7 cellular contexts compared by ENCODE assay signal in the genomic region with DNA sequence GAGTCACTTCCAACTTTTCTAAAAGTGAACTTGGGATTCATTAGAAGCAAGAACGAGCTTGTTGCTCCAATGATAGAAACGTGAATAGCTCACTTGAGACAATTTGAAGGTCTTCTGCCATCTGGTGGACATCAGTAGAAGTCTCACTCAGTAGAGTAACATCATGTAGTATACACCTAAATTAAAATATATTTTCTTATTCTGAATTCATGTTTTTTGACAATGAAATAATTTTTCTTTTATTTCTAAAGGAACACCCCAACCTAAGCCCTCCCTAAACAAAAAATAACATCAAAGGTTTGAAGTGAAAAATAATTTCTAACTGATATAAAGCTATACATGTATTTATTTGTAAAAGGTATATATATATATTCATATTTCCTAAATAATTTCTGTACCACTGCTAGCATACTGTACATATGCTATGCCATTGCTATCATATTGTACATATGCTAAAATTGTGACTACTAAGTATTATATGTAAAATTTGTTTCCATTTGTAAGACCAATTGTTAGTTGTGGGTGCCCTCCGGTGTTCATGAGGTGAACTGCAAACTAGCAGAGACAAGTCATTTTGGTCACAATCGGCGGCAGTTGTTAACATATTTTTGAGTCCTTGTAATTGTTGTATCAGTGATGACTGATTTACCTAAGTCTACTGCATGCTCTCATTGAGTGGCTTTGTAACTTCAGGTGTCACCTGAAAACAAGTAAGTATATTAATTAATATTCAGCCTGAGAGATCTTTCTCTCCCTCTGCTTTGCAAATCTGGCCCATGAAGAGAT.
DNase-seq lines count a peak whose midpoint lies in the region; ATAC-seq and TF ChIP-seq lines count a peak whose summit lies in the region.

No MANE protein-coding gene starts in this region.

- H3K27ac Mint-ChIP-seq in activated naive CD8-positive, alpha-beta T cell treated with anti-CD3 and anti-CD28 coated beads, Interleukin-2, amount 10 ng/mL, durations not matched to agents 7 days and 5 days, result no peak overlapping the region

- H3K36me3 ChIP-seq in heart left ventricle, result no peaks in the 10 kb centered on the region

- H3K36me3 Mint-ChIP-seq in activated naive CD8-positive, alpha-beta T cell treated with anti-CD3 and anti-CD28 coated beads, Interleukin-2, amount 10 ng/mL, durations not matched to agents 7 days and 5 days, result no peaks in the 10 kb centered on the region

- no peaks in the 10 kb centered on the region for H3K27me3 Mint-ChIP-seq in activated naive CD8-positive, alpha-beta T cell treated with anti-CD3 and anti-CD28 coated beads, Interleukin-2, amount 10 ng/mL, durations not matched to agents 7 days and 5 days

- H3K4me3 Mint-ChIP-seq in activated naive CD8-positive, alpha-beta T cell treated with anti-CD3 and anti-CD28 coated beads, Interleukin-2, amount 10 ng/mL, durations not matched to agents 7 days and 5 days, result no peak overlapping the region

- no peaks in the 10 kb centered on the region for H3K27me3 ChIP-seq in heart left ventricle

- TF ChIP-seq CTCF in GM12873 (IDR thresholded peaks at IDR 0.05; ENCODE audit: insufficient read depth, low read depth, low read length, missing control alignments), result peak; percentile 70
- TF ChIP-seq CTCF in heart left ventricle (IDR thresholded peaks at IDR 0.05), result peak; percentile 37 to 63 (median 51)

- no peak overlapping the region for H3K27ac ChIP-seq in heart left ventricle

- no peak for TF ChIP-seq POLR2A in heart left ventricle (IDR thresholded peaks at IDR 0.05)

- intact Hi-C loops in heart left ventricle (cut with DNase I), result loop anchor here in 7 of 10 donors (5.0 to 10.0 kb wide), 4 partner anchors 240 to 630 kb away; no protein-coding TSS in a partner anchor

- POLR2A ChIA-PET in activated naive CD8-positive, alpha-beta T cell treated with anti-CD3 and anti-CD28 coated beads, Interleukin-2, amount 10 ng/mL, durations not matched to agents 7 days and 5 days (lab: Charles Lee), result no interaction called here

- DNase-seq in H4 (ENCODE audit: low spot score) (peak; percentile 84), KBM-7 (peak; percentile 55), OCI-M1 (lab: John Stamatoyannopoulos, UW) (peak; percentile 66), heart left ventricle (peak in 3 of 5 donors; percentile 10 to 37 (median 24)), renal cortical epithelial cell (ENCODE audit: low read depth) (peak; percentile 82)
- peak; percentile 31 for DNase-seq in activated naive CD8-positive, alpha-beta T cell treated with anti-CD3 and anti-CD28 coated beads, Interleukin-2, amount 10 ng/mL, durations not matched to agents 7 days and 5 days

- H3K4me3 ChIP-seq in heart left ventricle, result no peak overlapping the region

- no peaks in the 10 kb centered on the region for H3K4me1 ChIP-seq in heart left ventricle

- 12 to 17% (median 13%) methylated on average over 5 of the region's 5 CpGs for WGBS in heart left ventricle, 4 donors

- in situ Hi-C loops in KBM-7 (cut with MboI; ENCODE audit: low pct_unique_long_range_greater_than_20kb, low sequenced_read_pairs), result no loop called here

- H3K4me1 Mint-ChIP-seq in activated naive CD8-positive, alpha-beta T cell treated with anti-CD3 and anti-CD28 coated beads, Interleukin-2, amount 10 ng/mL, durations not matched to agents 7 days and 5 days, result no peaks in the 10 kb centered on the region

- ATAC-seq in activated naive CD8-positive, alpha-beta T cell treated with anti-CD3 and anti-CD28 coated beads, Interleukin-2, amount 10 ng/mL, durations not matched to agents 7 days and 5 days (ENCODE audit: low read depth), result peak; percentile 82
- ATAC-seq in heart left ventricle, result peak in 3 of 4 donors; percentile 56 to 81 (median 60)

- H3K9me3 ChIP-seq in heart left ventricle, result no peaks in the 10 kb centered on the region

- no peaks in the 10 kb centered on the region for H3K9me3 Mint-ChIP-seq in activated naive CD8-positive, alpha-beta T cell treated with anti-CD3 and anti-CD28 coated beads, Interleukin-2, amount 10 ng/mL, durations not matched to agents 7 days and 5 days

Comparison
In these comparisons a context has a peak if more than half of its experiments do, and no peak if none do; other contexts are left out.
1. DNase-seq: peak in every context shown above with its lines; median percentile 84 in H4; 82 in renal cortical epithelial cell; 66 in OCI-M1; 55 in KBM-7; 31 in activated naive CD8-positive, alpha-beta T cell treated with anti-CD3 and anti-CD28 coated beads, Interleukin-2, amount 10 ng/mL, durations not matched to agents 7 days and 5 days; 24 in heart left ventricle.